In genomic region chr5:172958268-172959046, GRCh38 we compare ENCODE assay signal across 8 cellular contexts. TPM values are rescaled to one million over a fixed set of nuclear protein-coding genes. Genes with fewer than 3 reads are reported as not detected.
DNase-seq lines count a peak whose midpoint lies in the region; ATAC-seq and TF ChIP-seq lines count a peak whose summit lies in the region.

No MANE protein-coding gene starts in this region.

- peak overlapping the region; percentile 90 for H2AFZ ChIP-seq in ACC112 (ENCODE audit: low read length, unreplicated experiment)
- H2AFZ ChIP-seq in neural progenitor cell (replicated peaks) = peak overlapping the region; percentile 95

- H3K4me1 ChIP-seq in ACC112 (ENCODE audit: control insufficient read depth, insufficient read depth, low read length, unreplicated experiment) = peaks cover 36% of the 10 kb centered on the region
- peaks cover 3% of the 10 kb centered on the region for H3K4me1 ChIP-seq in neural progenitor cell

- ATAC-seq in GM19035 (IDR thresholded peaks at IDR 0.05; ENCODE audit: unreplicated experiment) = peak; percentile 67
- ATAC-seq in HG03342 (IDR thresholded peaks at IDR 0.05; ENCODE audit: unreplicated experiment) = peak; percentile 55
- ATAC-seq in stimulated activated naive CD8-positive, alpha-beta T cell treated with anti-CD3 and anti-CD28 coated beads, Interleukin-15, amount 100 ng/mL, for 72 hours = peak; percentile 80

- H3F3A ChIP-seq in neural progenitor cell (ENCODE audit: low read depth) = peaks cover 7% of the 10 kb centered on the region

- H3K9ac ChIP-seq in neural progenitor cell = no peak overlapping the region

- peaks cover 2% of the 10 kb centered on the region for H3K27me3 Mint-ChIP-seq in neural progenitor cell (ENCODE audit: insufficient read depth, low read depth)
- H3K27me3 Mint-ChIP-seq in stimulated activated naive CD8-positive, alpha-beta T cell treated with anti-CD3 and anti-CD28 coated beads, Interleukin-15, amount 100 ng/mL, for 72 hours = no peaks in the 10 kb centered on the region

- H3K27ac ChIP-seq in ACC112 (ENCODE audit: low read depth, low read length) (peak overlapping the region; percentile 74), neural progenitor cell (no peak overlapping the region)

- peaks cover 13% of the 10 kb centered on the region for H3K4me1 Mint-ChIP-seq in neural progenitor cell
- H3K4me1 Mint-ChIP-seq in stimulated activated naive CD8-positive, alpha-beta T cell treated with anti-CD3 and anti-CD28 coated beads, Interleukin-15, amount 100 ng/mL, for 72 hours = peaks cover 34% of the 10 kb centered on the region

- no peaks in the 10 kb centered on the region for H3K36me3 ChIP-seq in ACC112 (ENCODE audit: insufficient read depth, low read length)
- no peaks in the 10 kb centered on the region for H3K36me3 ChIP-seq in neural progenitor cell

- TF ChIP-seq CTCF in fibroblast of villous mesenchyme (IDR thresholded peaks at IDR 0.05; ENCODE audit: insufficient read depth, low read depth, low read length) (no peak), neural progenitor cell (IDR thresholded peaks at IDR 0.05) (no peak)

- peak overlapping the region; percentile 86 for H3K4me3 ChIP-seq in ACC112 (ENCODE audit: low read depth, low read length)
- H3K4me3 ChIP-seq in fibroblast of villous mesenchyme (ENCODE audit: low read depth, low read length) = peak overlapping the region; percentile 77
- peak overlapping the region; percentile 85 for H3K4me3 ChIP-seq in neural progenitor cell

- peak overlapping the region; percentile 91 for H3K4me2 ChIP-seq in neural progenitor cell

- H3K27me3 ChIP-seq in ACC112 (ENCODE audit: insufficient read depth, low read length) (no peaks in the 10 kb centered on the region), neural progenitor cell (peaks cover 21% of the 10 kb centered on the region)

- peak overlapping the region; percentile 92 for H3K4me3 Mint-ChIP-seq in neural progenitor cell
- peak overlapping the region; percentile 95 to 96 for H3K4me3 Mint-ChIP-seq in stimulated activated naive CD8-positive, alpha-beta T cell treated with anti-CD3 and anti-CD28 coated beads, Interleukin-15, amount 100 ng/mL, for 72 hours

- H3K36me3 Mint-ChIP-seq in neural progenitor cell = peaks cover 2% of the 10 kb centered on the region

- no peaks in the 10 kb centered on the region for H3K9me3 Mint-ChIP-seq in neural progenitor cell
- H3K9me3 Mint-ChIP-seq in stimulated activated naive CD8-positive, alpha-beta T cell treated with anti-CD3 and anti-CD28 coated beads, Interleukin-15, amount 100 ng/mL, for 72 hours = no peaks in the 10 kb centered on the region

- peak overlapping the region; percentile 69 for H3K27ac Mint-ChIP-seq in neural progenitor cell
- H3K27ac Mint-ChIP-seq in stimulated activated naive CD8-positive, alpha-beta T cell treated with anti-CD3 and anti-CD28 coated beads, Interleukin-15, amount 100 ng/mL, for 72 hours = peak overlapping the region; percentile 99

- H3K9me3 ChIP-seq in neural progenitor cell (ENCODE audit: low read depth) = no peaks in the 10 kb centered on the region

- DNase-seq in RPMI7951 (ENCODE audit: low read depth) (peak; percentile 60), fibroblast of villous mesenchyme (ENCODE audit: low read depth) (peak; percentile 67), neural progenitor cell (ENCODE audit: low spot score) (peak; percentile 87)
- peak; percentile 60 for DNase-seq in activated T-helper 9 cell treated with anti-CD3 and anti-CD28 coated beads, Interleukin-2, amount 50 U/mL, for 16 hours (ENCODE audit: low read depth)
- DNase-seq in stimulated activated naive CD8-positive, alpha-beta T cell treated with anti-CD3 and anti-CD28 coated beads, Interleukin-15, amount 100 ng/mL, for 72 hours = peak; percentile 67 to 72

- H4K20me1 ChIP-seq in neural progenitor cell (ENCODE audit: low read depth) = no peaks in the 10 kb centered on the region

- H3K79me2 ChIP-seq in ACC112 (ENCODE audit: control insufficient read depth, insufficient read depth, low read length, unreplicated experiment) (peaks cover 21% of the 10 kb centered on the region), neural progenitor cell (ENCODE audit: low read depth) (peaks cover 12% of the 10 kb centered on the region)

RNA-seq across cellular contexts. Expression of gene RPL26L1, which starts 0.8 kb away (rescaled TPM):
- total RNA-seq in RPMI7951 (2014; rRNA removed; shearing (Covaris generic)) = 97.3 and 97.4 TPM in 2 replicates
- total RNA-seq in fibroblast of villous mesenchyme (45.1 and 57.9 TPM in 2 replicates), neural progenitor cell (ENCODE audit: low replicate concordance) (55.7 and 99.3 TPM in 2 replicates)

RNA-seq across cellular contexts. Expression of gene ATP6V0E1, which starts 25.1 kb away (rescaled TPM):
- total RNA-seq in RPMI7951 (2014; rRNA removed; shearing (Covaris generic)) = 96.0 and 115 TPM in 2 replicates
- total RNA-seq in fibroblast of villous mesenchyme (142 and 177 TPM in 2 replicates), neural progenitor cell (ENCODE audit: low replicate concordance) (43.7 and 72.4 TPM in 2 replicates)
